8 cellular contexts compared by ENCODE assay signal in the genomic region with DNA sequence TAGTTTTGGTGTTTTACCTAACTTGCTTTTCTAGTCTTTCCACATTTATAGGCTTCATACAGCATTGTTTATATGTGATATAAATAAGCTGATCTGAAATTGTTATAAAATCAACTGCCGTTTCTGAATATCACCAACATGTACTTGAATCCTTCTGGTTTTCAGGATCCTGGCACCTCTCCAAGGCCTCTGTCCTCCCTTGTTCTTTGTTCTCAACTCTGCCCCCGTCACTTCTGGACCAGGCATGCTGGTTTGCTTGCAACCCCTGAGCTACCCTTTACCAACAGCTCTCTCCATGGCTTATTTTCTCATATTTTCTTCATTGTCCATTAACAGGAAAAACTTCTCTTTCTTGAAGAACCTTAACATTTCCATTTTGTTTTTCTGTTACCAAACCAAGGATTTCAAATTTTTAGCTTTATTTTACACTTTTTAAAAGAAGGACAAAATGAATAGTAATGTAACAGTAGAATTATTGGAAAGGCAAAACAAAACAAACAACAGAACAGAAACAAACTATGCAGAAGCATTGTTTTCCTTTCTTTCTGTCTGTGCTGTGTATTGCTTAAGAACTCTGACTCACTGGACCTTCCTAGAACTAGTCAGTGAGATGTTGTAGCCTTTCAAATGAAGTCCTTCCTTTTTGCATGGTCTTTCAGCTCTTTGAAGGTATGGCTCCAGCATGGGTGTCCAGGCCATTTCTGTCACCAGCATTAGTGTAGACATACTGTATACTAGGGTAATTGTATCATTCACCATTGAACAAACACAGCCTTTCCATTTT. TPM values are rescaled to one million over a fixed set of nuclear protein-coding genes. Genes with fewer than 3 reads are reported as not detected.
A peak's percentile ranks its signal among the peaks of the same experiment; 100 is the strongest.
DNase-seq lines count a peak whose midpoint lies in the region; ATAC-seq, FAIRE-seq and TF ChIP-seq lines count a peak whose summit lies in the region.

No MANE protein-coding gene starts in this region.

- no peaks in the 10 kb centered on the region for H3K9me2 ChIP-seq in PC-9 (ENCODE audit: insufficient read depth)

- H2AFZ ChIP-seq in PC-9, result 0 out of 2 replicates have a peak overlapping the region, but pooled peaks have one; percentile 17

- no peak overlapping the region for H3K4me3 ChIP-seq in PC-9

- H3K27me3 Mint-ChIP-seq in activated T-cell treated with anti-CD3 and anti-CD28 coated beads, Interleukin-2, amount 50 U/mL, for 72 hours (ENCODE audit: low read depth), result peaks cover 5% of the 10 kb centered on the region

- no peaks in the 10 kb centered on the region for H3K9me3 Mint-ChIP-seq in activated T-cell treated with anti-CD3 and anti-CD28 coated beads, Interleukin-2, amount 50 U/mL, for 72 hours

- no TSS peak for BruUV-seq in PC-9 (replicated peaks; lab: Mats Ljungman, UMichigan)

- ATAC-seq in left cardiac atrium (peak; percentile 34 to 70), Right ventricle myocardium superior (ENCODE audit: poor library complexity) (no peak), HG03039 (IDR thresholded peaks at IDR 0.05; ENCODE audit: unreplicated experiment) (no peak)
- no peak for ATAC-seq in activated T-cell treated with anti-CD3 and anti-CD28 coated beads, Interleukin-2, amount 50 U/mL, for 72 hours (replicated peaks in 1 of 2)

- DNase-seq in left cardiac atrium (no peak), Right ventricle myocardium superior (no peak), PC-9 (peak; percentile 32 to 49), head of caudate nucleus (peak in 25 of 42 donors; percentile 3 to 55 (median 25)), urothelium cell line (ENCODE audit: low spot score) (peak; percentile 23)
- DNase-seq in activated T-cell treated with anti-CD3 and anti-CD28 coated beads, Interleukin-2, amount 50 U/mL, for 72 hours, result no peak
- no peak for DNase-seq in activated CD8-positive, alpha-beta memory T cell treated with anti-CD3 and anti-CD28 coated beads, Interleukin-2, amount 50 U/mL, for 48 hours

- H3K4me2 ChIP-seq in PC-9, result 0 out of 2 replicates have a peak overlapping the region, but pooled peaks have one; percentile 28

- CTCF ChIA-PET in PC-9 (lab: Charles Lee), result interaction anchor here (0.7 kb wide), 1 partner anchor 259 kb away, joined by 3 read pairs; no protein-coding TSS in a partner anchor

- no peak for TF ChIP-seq CTCF in PC-9 (conservative IDR thresholded peaks at IDR 0.05)

- H3K79me2 ChIP-seq in PC-9 (ENCODE audit: low read depth), result no peaks in the 10 kb centered on the region

- no peak overlapping the region for H3K27ac Mint-ChIP-seq in activated T-cell treated with anti-CD3 and anti-CD28 coated beads, Interleukin-2, amount 50 U/mL, for 72 hours

- peaks cover 7% of the 10 kb centered on the region; the same call in 1 of the 2 replicates for H3K4me1 ChIP-seq in PC-9 (replicated peaks; ENCODE audit: insufficient read depth)

- no peaks in the 10 kb centered on the region for H3K36me3 Mint-ChIP-seq in activated T-cell treated with anti-CD3 and anti-CD28 coated beads, Interleukin-2, amount 50 U/mL, for 72 hours (ENCODE audit: insufficient read depth in 2 of 2)

- H3K27me3 ChIP-seq in PC-9 (ENCODE audit: insufficient read depth, low read depth), result no peaks in the 10 kb centered on the region

- no peaks in the 10 kb centered on the region for H3F3A ChIP-seq in PC-9 (ENCODE audit: insufficient read depth, low read depth)

- POLR2A ChIA-PET in PC-9 (lab: Charles Lee; ENCODE audit: unreplicated experiment), result interaction anchor here (0.5 kb wide), 1 partner anchor 1136 kb away, joined by 6 read pairs; no protein-coding TSS in a partner anchor

- no peak overlapping the region for H3K4me3 Mint-ChIP-seq in activated T-cell treated with anti-CD3 and anti-CD28 coated beads, Interleukin-2, amount 50 U/mL, for 72 hours

- H3K27ac ChIP-seq in PC-9, result no peak overlapping the region

- H3K9me3 ChIP-seq in PC-9 (ENCODE audit: insufficient read depth, low read depth), result no peaks in the 10 kb centered on the region

- intact Hi-C loops in left cardiac atrium (cut with DNase I), result no loop called here
- intact Hi-C loops in Right ventricle myocardium superior (cut with DNase I), result no loop called here
- intact Hi-C loops in PC-9 (cut with micrococcal nuclease; ENCODE audit: unreplicated experiment), result loop anchor here (1.0 kb wide), 1 partner anchor 29 kb away; no protein-coding TSS in a partner anchor
- intact Hi-C loops in head of caudate nucleus (cut with DNase I), result no loop called here

- no peaks in the 10 kb centered on the region for H3K36me3 ChIP-seq in PC-9 (ENCODE audit: low read depth)

- no peaks in the 10 kb centered on the region for H4K20me1 ChIP-seq in PC-9 (ENCODE audit: insufficient read depth)

- no peak for FAIRE-seq in urothelium cell line (lab: Jason Lieb, UNC)

- no peaks in the 10 kb centered on the region for H3K4me1 Mint-ChIP-seq in activated T-cell treated with anti-CD3 and anti-CD28 coated beads, Interleukin-2, amount 50 U/mL, for 72 hours (ENCODE audit: low read depth)

RNA-seq across cellular contexts. Expression of a gene that starts 44.8 kb away (rescaled TPM):
- 1 to 10 TPM; 1.6 to 2.4 TPM for total RNA-seq in left cardiac atrium
- total RNA-seq in Right ventricle myocardium superior, result 0.24 TPM
- total RNA-seq in PC-9 (2021), result 2.2 and 2.7 TPM in 2 replicates
- total RNA-seq in activated T-cell treated with anti-CD3 and anti-CD28 coated beads, Interleukin-2, amount 50 U/mL, for 72 hours, result under 1 TPM; 0.22 to 0.46 TPM

Comparison
In these comparisons a context has a peak if more than half of its experiments do, and no peak if none do; other contexts are left out.
1. ATAC-seq: peak in left cardiac atrium (2 of 2); none in Right ventricle myocardium superior (single experiment), activated T-cell treated with anti-CD3 and anti-CD28 coated beads, Interleukin-2, amount 50 U/mL, for 72 hours (0 of 2) and HG03039 (single experiment).
2. DNase-seq: peak in PC-9 (2 of 2), head of caudate nucleus (25 of 42) and urothelium cell line (single experiment); none in left cardiac atrium (single experiment), Right ventricle myocardium superior (single experiment), activated T-cell treated with anti-CD3 and anti-CD28 coated beads, Interleukin-2, amount 50 U/mL, for 72 hours (0 of 2) and activated CD8-positive, alpha-beta memory T cell treated with anti-CD3 and anti-CD28 coated beads, Interleukin-2, amount 50 U/mL, for 48 hours (single experiment).